ENCODE assay signal across 24 cellular contexts in genomic region chr22:48250937-48251530, GRCh38.
"Had no signal": no experiment of that assay in that cellular context is flagged by ENCODE, and none has a peak within 500 bp of the region (broad histone marks: within the 10 kb centered on the region; RNA-seq: fewer than 3 reads in every experiment).

No MANE protein-coding gene starts in this region.

- DNase-seq: IMR-90, Karpas-422, KG1, MG63, NCI-H1092, NCI-H1105 treated with DMSO at 0.1 percent for 48 hours, NCI-H1417 treated with DMSO at 0.1 percent for 48 hours, NCI-H146, NCI-H187, NCI-H2029, NCI-H2081 treated with DMSO at 0.1 percent for 48 hours, NCI-H2171, NCI-H226, NCI-H446, NCI-H510A, NCI-H524 treated with DMSO at 0.1 percent for 48 hours, NCI-H69, NCI-H774, Right ventricle myocardium superior, RPMI8226, SIG-M5, SK-N-SH, SW 1271 had no signal

- H3K4me3 ChIP-seq: MG63, SJSA1 had no signal

- H3K9me3 ChIP-seq: MG63, SJSA1, SK-N-SH had no signal

- H3K27ac ChIP-seq: SJSA1 had no signal

- H3K36me3 ChIP-seq: MG63, SJSA1 had no signal

- H3K9ac ChIP-seq: SK-N-SH had no signal

- H3K4me1 ChIP-seq: SJSA1 had no signal
